Comparison of ENCODE assay signal across 7 cellular contexts in the genomic region with DNA sequence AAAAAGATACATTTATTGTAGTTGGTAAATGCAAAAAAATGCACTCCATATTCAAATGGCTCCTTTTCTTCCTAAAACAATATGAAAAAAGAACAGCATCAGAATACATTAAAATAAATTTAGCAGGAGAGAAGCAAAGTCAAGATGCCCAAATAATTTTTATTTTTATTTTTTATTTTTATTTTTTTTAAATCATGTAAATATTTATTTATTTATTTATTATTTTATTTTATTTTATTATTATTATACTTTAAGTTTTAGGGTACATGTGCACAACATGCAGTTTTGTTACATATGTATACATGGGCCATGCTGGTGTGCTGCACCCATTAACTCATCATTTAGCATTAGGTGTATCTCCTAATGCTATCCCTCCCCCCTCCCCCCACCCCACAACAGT. TPM values are rescaled to one million over a fixed set of nuclear protein-coding genes. Genes with fewer than 3 reads are reported as not detected.
"Had no signal": no experiment of that assay in that cellular context is flagged by ENCODE, and none has a peak within 500 bp of the region (broad histone marks: within the 10 kb centered on the region; RNA-seq: fewer than 3 reads in every experiment).

No MANE protein-coding gene starts in this region.

RNA-seq across cellular contexts. Expression of a gene that starts 30.2 kb away (rescaled TPM):
- total RNA-seq: GM23248, GM23338, H1, H4, H7, H9, HFFc6 had no signal
- polyA plus RNA-seq: GM23248, GM23338, H1 had no signal
